8 cellular contexts compared by ENCODE assay signal in genomic region chr10:88901610-88902327, GRCh38. TPM values are rescaled to one million over a fixed set of nuclear protein-coding genes. Genes with fewer than 3 reads are reported as not detected.
DNase-seq lines count a peak whose midpoint lies in the region; ATAC-seq and TF ChIP-seq lines count a peak whose summit lies in the region.

No MANE protein-coding gene starts in this region.

- H2AFZ ChIP-seq in OCI-LY7 (ENCODE audit: low read length) = no peak overlapping the region

- TF ChIP-seq CTCF in OCI-LY7 (conservative IDR thresholded peaks at IDR 0.05; ENCODE audit: low read length) = no peak

- peak overlapping the region; percentile 71 for H3K4me2 ChIP-seq in OCI-LY7 (ENCODE audit: low read length)

- CTCF ChIA-PET in OCI-LY7 (lab: Charles Lee; ENCODE audit: unreplicated experiment) = interaction anchor here (0.7 to 1.6 kb wide), 4 partner anchors 10 to 89 kb away, joined by 3 to 6 read pairs (median 3); partner anchors contain the start of gene FAS

- H3K27me3 ChIP-seq in MG63 = no peaks in the 10 kb centered on the region

- H3K79me2 ChIP-seq in OCI-LY7 (ENCODE audit: insufficient read depth, low read depth, low read length) = peaks cover 42% of the 10 kb centered on the region

- no peaks in the 10 kb centered on the region for H3K9me2 ChIP-seq in OCI-LY7 (ENCODE audit: insufficient read depth, low read length)

- H3K9me3 ChIP-seq in OCI-LY7 (ENCODE audit: low read length) = no peaks in the 10 kb centered on the region
- no peaks in the 10 kb centered on the region for H3K9me3 ChIP-seq in MG63

- intact Hi-C loops in OCI-LY7 (cut with micrococcal nuclease; ENCODE audit: unreplicated experiment) = loop anchor here (1.0 kb wide), 1 partner anchor 21 kb away; the partner anchor contains the start of gene STAMBPL1

- H3K4me1 ChIP-seq in OCI-LY7 (ENCODE audit: insufficient read depth, low read length, poor library complexity, severe bottlenecking) = peaks cover 54% of the 10 kb centered on the region

- no TSS peak for BruUV-seq in OCI-LY7 (replicated peaks; lab: Mats Ljungman, UMichigan)

- H3K36me3 ChIP-seq in OCI-LY7 (ENCODE audit: insufficient read depth, low read length) = peaks cover 70% of the 10 kb centered on the region
- H3K36me3 ChIP-seq in MG63 = peaks cover 52% of the 10 kb centered on the region

- H3K4me3 ChIP-seq in OCI-LY7 (ENCODE audit: low read depth, low read length, poor library complexity, severe bottlenecking) (peak overlapping the region; percentile 45), MG63 (no peak overlapping the region)

- POLR2A ChIA-PET in OCI-LY7 (lab: Charles Lee) = interaction anchor here (0.6 to 6.8 kb wide), 9 partner anchors 8 to 794 kb away, joined by 3 to 201 read pairs (median 4); partner anchors contain the start of genes FAS and STAMBPL1

- H3K27ac ChIP-seq in OCI-LY7 (ENCODE audit: low read depth, low read length, poor library complexity, severe bottlenecking) (peak overlapping the region; percentile 92), substantia nigra (ENCODE audit: low read depth, low read length, poor library complexity, severe bottlenecking) (no peak overlapping the region)

- H4K20me1 ChIP-seq in OCI-LY7 (ENCODE audit: insufficient read depth, low read length) = no peaks in the 10 kb centered on the region

- peak; percentile 80 for ATAC-seq in GM18907 (IDR thresholded peaks at IDR 0.05; ENCODE audit: unreplicated experiment)
- peak; percentile 80 for ATAC-seq in HG02798 (IDR thresholded peaks at IDR 0.05; ENCODE audit: poor library complexity, unreplicated experiment)

- DNase-seq in OCI-LY7 (ENCODE audit: low spot score) (peak; percentile 80), medulla oblongata (ENCODE audit: extremely low spot score) (peak; percentile 76), nucleus accumbens (lab: John Stamatoyannopoulos, UW) (no peak), NCI-H1105 treated with DMSO at 0.1 percent for 48 hours (lab: John Stamatoyannopoulos, UW) (no peak), MG63 (no peak), substantia nigra (lab: John Stamatoyannopoulos, UW) (no peak)

RNA-seq across cellular contexts. Expression of gene STAMBPL1, which starts 21.7 kb away (rescaled TPM):
- total RNA-seq in OCI-LY7 (2014; rRNA removed; shearing (Covaris generic)) = 47.2 and 69.0 TPM in 2 replicates
- 41.0 and 44.4 TPM in 2 replicates for total RNA-seq in OCI-LY7 (2022)
- 23.1 and 27.3 TPM in 2 replicates for total RNA-seq in MG63 (2014; rRNA removed; shearing (Covaris generic); ENCODE audit: low replicate concordance)

RNA-seq across cellular contexts. Expression of gene ANKRD22, which starts 50.1 kb away (rescaled TPM):
- total RNA-seq in OCI-LY7 (2014; rRNA removed; shearing (Covaris generic)) = not detected in 2 replicates
- total RNA-seq in OCI-LY7 (2022) = not detected in 2 replicates
- not detected in 2 replicates for total RNA-seq in MG63 (2014; rRNA removed; shearing (Covaris generic); ENCODE audit: low replicate concordance)

RNA-seq across cellular contexts. Expression of gene ACTA2, which starts 50.8 kb away (rescaled TPM):
- total RNA-seq in OCI-LY7 (2014; rRNA removed; shearing (Covaris generic)) = 1.4 and 5.0 TPM in 2 replicates
- 3.3 and 4.2 TPM in 2 replicates for total RNA-seq in OCI-LY7 (2022)
- 19.4 and 24.2 TPM in 2 replicates for total RNA-seq in MG63 (2014; rRNA removed; shearing (Covaris generic); ENCODE audit: low replicate concordance)

Comparison
In these comparisons a context has a peak if more than half of its experiments do, and no peak if none do; other contexts are left out.
1. DNase-seq: peak in OCI-LY7 (single experiment) and medulla oblongata (single experiment); none in nucleus accumbens (0 of 56), NCI-H1105 treated with DMSO at 0.1 percent for 48 hours (single experiment), MG63 (single experiment) and substantia nigra (0 of 49).